In the genomic region with DNA sequence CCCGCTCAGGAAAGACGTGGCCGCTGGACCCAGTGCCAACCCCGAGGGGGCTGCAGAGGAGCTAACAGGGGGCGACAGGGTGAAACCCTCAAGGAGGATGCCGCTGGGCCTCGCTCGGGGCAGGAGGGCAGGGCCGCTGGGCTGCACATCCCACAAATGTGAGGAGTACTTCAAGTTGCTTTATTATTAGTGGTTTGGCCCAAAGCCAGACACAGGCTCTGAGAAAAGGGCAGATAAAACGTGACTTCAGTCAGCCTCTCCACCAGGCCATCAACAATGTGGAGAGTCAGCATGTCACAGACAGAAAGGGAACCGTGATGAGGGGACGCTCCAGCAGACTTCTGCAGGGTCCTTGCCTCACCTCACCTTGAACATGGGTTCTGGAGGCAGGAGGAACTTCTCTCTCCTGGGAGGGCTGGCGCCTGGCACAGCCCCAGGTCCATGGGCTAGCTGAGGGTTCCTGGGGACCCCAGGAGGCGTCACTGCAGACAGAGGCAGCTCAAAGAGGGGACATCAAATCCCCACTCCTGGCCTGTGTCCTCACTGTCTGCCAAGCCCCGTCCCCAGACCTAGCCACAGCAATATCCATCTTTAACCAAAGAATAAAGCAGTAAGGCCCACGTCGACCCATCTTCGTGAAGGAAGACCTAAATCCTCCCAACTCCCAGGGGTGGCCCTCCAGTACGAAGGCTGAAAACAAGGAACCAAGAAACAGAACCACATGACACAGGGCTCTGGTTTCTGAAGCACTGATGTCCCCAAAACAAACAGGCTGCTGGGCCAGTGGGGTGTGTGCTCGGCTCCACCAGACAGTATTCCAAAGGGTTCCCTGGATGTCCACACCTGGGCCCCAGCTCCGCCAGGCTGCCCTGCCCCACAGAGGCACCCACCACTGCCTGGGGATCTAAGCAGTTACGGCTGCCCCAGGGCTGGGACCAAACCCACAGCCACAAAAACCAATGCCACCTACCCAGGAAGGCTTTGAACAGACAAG, we compare ENCODE assay signal across 2 cellular contexts.
TF ChIP-seq lines count a peak whose summit lies in the region.

No MANE protein-coding gene starts in this region.

TF ChIP-seq in HepG2, 621 proteins besides CTCF, POLR2A, EP300 and RAD21 (continues in another document):
- TF ChIP-seq ZNF772 (CRISPR knock-in tag; IDR thresholded peaks at IDR 0.05) = no peak
- TF ChIP-seq, protein P1, sequence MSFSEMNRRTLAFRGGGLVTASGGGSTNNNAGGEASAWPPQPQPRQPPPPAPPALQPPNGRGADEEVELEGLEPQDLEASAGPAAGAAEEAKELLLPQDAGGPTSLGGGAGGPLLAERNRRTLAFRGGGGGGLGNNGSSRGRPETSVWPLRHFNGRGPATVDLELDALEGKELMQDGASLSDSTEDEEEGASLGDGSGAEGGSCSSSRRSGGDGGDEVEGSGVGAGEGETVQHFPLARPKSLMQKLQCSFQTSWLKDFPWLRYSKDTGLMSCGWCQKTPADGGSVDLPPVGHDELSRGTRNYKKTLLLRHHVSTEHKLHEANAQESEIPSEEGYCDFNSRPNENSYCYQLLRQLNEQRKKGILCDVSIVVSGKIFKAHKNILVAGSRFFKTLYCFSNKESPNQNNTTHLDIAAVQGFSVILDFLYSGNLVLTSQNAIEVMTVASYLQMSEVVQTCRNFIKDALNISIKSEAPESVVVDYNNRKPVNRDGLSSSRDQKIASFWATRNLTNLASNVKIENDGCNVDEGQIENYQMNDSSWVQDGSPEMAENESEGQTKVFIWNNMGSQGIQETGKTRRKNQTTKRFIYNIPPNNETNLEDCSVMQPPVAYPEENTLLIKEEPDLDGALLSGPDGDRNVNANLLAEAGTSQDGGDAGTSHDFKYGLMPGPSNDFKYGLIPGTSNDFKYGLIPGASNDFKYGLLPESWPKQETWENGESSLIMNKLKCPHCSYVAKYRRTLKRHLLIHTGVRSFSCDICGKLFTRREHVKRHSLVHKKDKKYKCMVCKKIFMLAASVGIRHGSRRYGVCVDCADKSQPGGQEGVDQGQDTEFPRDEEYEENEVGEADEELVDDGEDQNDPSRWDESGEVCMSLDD (CRISPR knock-in tag; IDR thresholded peaks at IDR 0.05; ENCODE audit: borderline replicate concordance) = no peak
- TF ChIP-seq, protein P2, sequence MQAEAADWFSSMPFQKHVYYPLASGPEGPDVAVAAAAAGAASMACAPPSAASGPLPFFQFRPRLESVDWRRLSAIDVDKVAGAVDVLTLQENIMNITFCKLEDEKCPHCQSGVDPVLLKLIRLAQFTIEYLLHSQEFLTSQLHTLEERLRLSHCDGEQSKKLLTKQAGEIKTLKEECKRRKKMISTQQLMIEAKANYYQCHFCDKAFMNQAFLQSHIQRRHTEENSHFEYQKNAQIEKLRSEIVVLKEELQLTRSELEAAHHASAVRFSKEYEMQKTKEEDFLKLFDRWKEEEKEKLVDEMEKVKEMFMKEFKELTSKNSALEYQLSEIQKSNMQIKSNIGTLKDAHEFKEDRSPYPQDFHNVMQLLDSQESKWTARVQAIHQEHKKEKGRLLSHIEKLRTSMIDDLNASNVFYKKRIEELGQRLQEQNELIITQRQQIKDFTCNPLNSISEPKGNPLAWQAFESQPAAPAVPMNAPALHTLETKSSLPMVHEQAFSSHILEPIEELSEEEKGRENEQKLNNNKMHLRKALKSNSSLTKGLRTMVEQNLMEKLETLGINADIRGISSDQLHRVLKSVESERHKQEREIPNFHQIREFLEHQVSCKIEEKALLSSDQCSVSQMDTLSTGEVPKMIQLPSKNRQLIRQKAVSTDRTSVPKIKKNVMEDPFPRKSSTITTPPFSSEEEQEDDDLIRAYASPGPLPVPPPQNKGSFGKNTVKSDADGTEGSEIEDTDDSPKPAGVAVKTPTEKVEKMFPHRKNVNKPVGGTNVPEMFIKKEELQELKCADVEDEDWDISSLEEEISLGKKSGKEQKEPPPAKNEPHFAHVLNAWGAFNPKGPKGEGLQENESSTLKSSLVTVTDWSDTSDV (CRISPR knock-in tag; IDR thresholded peaks at IDR 0.05) = no peak
- TF ChIP-seq ZNF839 (CRISPR knock-in tag; IDR thresholded peaks at IDR 0.05; ENCODE audit: borderline replicate concordance) = no peak
- TF ChIP-seq, protein P3, sequence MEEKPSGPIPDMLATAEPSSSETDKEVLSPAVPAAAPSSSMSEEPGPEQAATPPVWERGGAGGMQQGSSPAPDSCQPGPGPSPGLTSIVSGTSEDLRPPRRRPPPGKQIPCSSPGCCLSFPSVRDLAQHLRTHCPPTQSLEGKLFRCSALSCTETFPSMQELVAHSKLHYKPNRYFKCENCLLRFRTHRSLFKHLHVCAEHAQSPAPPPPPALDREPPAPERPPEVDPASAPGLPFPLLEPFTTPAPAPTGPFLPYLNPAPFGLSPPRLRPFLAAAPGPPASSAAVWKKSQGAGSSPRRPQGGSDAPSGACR (CRISPR knock-in tag; IDR thresholded peaks at IDR 0.05) = no peak
- 0 out of 2 replicates have a peak, but pooled peaks have one; percentile 34 for TF ChIP-seq ZBTB38 (CRISPR knock-in tag; IDR thresholded peaks at IDR 0.05)
- TF ChIP-seq ZNF367 (CRISPR knock-in tag; IDR thresholded peaks at IDR 0.05; ENCODE audit: borderline replicate concordance) = no peak
- TF ChIP-seq, protein P4, sequence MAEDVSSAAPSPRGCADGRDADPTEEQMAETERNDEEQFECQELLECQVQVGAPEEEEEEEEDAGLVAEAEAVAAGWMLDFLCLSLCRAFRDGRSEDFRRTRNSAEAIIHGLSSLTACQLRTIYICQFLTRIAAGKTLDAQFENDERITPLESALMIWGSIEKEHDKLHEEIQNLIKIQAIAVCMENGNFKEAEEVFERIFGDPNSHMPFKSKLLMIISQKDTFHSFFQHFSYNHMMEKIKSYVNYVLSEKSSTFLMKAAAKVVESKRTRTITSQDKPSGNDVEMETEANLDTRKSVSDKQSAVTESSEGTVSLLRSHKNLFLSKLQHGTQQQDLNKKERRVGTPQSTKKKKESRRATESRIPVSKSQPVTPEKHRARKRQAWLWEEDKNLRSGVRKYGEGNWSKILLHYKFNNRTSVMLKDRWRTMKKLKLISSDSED (CRISPR knock-in tag; IDR thresholded peaks at IDR 0.05) = no peak
- 0 out of 2 replicates have a peak, but pooled peaks have one; percentile 28 for TF ChIP-seq ZNF232 (CRISPR knock-in tag; IDR thresholded peaks at IDR 0.05; ENCODE audit: borderline replicate concordance)
- TF ChIP-seq BHLHE40 (IDR thresholded peaks at IDR 0.05; ENCODE audit: low read length) = 0 out of 2 replicates have a peak, but pooled peaks have one; percentile 7
- TF ChIP-seq, protein P5, sequence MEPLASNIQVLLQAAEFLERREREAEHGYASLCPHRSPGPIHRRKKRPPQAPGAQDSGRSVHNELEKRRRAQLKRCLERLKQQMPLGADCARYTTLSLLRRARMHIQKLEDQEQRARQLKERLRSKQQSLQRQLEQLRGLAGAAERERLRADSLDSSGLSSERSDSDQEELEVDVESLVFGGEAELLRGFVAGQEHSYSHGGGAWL (CRISPR knock-in tag; IDR thresholded peaks at IDR 0.05) = no peak
- 0 out of 2 replicates have a peak, but pooled peaks have one; percentile 35 for TF ChIP-seq SMAD1 (CRISPR knock-in tag; IDR thresholded peaks at IDR 0.05; ENCODE audit: borderline replicate concordance, low read depth)
- TF ChIP-seq HDAC1 (CRISPR knock-in tag; IDR thresholded peaks at IDR 0.05) = no peak
- TF ChIP-seq SAP130 (CRISPR knock-in tag; IDR thresholded peaks at IDR 0.05; ENCODE audit: low read depth) = 0 out of 2 replicates have a peak, but pooled peaks have one; percentile 4
- no peak for TF ChIP-seq NR3C1 (CRISPR knock-in tag; IDR thresholded peaks at IDR 0.05)
- no peak for TF ChIP-seq MATR3 (CRISPR knock-in tag; IDR thresholded peaks at IDR 0.05)

TF ChIP-seq in SK-N-SH, 30 proteins besides CTCF, POLR2A, EP300 and RAD21:
- TF ChIP-seq, protein P6, sequence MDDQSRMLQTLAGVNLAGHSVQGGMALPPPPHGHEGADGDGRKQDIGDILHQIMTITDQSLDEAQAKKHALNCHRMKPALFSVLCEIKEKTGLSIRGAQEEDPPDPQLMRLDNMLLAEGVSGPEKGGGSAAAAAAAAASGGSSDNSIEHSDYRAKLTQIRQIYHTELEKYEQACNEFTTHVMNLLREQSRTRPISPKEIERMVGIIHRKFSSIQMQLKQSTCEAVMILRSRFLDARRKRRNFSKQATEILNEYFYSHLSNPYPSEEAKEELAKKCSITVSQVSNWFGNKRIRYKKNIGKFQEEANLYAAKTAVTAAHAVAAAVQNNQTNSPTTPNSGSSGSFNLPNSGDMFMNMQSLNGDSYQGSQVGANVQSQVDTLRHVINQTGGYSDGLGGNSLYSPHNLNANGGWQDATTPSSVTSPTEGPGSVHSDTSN (IDR thresholded peaks at IDR 0.05) = no peak
- TF ChIP-seq MXI1 (IDR thresholded peaks at IDR 0.05; ENCODE audit: low read depth, low read length) (peak; percentile 47; the same call in 1 of the 2 replicates), NFIC (IDR thresholded peaks at IDR 0.05; ENCODE audit: borderline replicate concordance) (peak; percentile 74), YY1 (IDR thresholded peaks at IDR 0.05; ENCODE audit: low read depth) (no peak), NRF1 (IDR thresholded peaks at IDR 0.05; ENCODE audit: low read depth, low read length) (no peak)
- TF ChIP-seq, protein P7, sequence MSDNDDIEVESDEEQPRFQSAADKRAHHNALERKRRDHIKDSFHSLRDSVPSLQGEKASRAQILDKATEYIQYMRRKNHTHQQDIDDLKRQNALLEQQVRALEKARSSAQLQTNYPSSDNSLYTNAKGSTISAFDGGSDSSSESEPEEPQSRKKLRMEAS (IDR thresholded peaks at IDR 0.05; ENCODE audit: low read depth) = 0 out of 2 replicates have a peak, but pooled peaks have one; percentile 34
